ENCODE assay signal across 16 cellular contexts in the genomic region with DNA sequence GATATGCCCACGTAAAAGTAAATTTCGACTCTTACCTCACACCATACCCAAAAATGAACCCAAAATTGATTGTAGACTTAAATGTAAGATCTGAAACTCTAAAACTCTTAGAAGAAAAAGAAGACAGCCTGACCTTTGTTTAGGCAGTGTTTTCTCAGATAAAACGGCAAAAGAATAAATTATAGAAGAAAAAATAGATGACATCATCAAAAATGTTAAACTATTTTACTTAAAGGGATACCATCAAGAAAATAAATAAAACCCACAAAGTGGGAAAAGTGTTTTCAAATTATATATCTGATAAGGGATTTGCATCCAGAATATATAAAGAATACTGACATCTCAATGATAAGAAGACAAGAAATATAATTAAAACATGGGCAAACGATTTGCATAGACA.
DNase-seq lines count a peak whose midpoint lies in the region; ATAC-seq, FAIRE-seq and TF ChIP-seq lines count a peak whose summit lies in the region.
"Had no signal": no experiment of that assay in that cellular context is flagged by ENCODE, and none has a peak within 500 bp of the region (broad histone marks: within the 10 kb centered on the region; RNA-seq: fewer than 3 reads in every experiment).

No MANE protein-coding gene starts in this region.

- 1% methylated on average over 4 of the region's 4 CpGs for WGBS in HepG2 (ENCODE audit: low lambda C conversion rate)
- WGBS in right lobe of liver (ENCODE audit: insufficient coverage, low coverage, low lambda C conversion rate, missing lambda C conversion rate), result 49% methylated on average over 4 of the region's 4 CpGs

- no peaks in the 10 kb centered on the region for H3K27me3 ChIP-seq in HepG2 (ENCODE audit: control insufficient read depth in 1 of 2, insufficient read depth in 2 of 2, low read length in 2 of 2)
- H3K27me3 ChIP-seq in right lobe of liver, result no peaks in the 10 kb centered on the region
- peaks cover 17% of the 10 kb centered on the region for H3K27me3 ChIP-seq in OCI-LY3 (ENCODE audit: low read depth, low read length)
- H3K27me3 ChIP-seq in CD8-positive, alpha-beta memory T cell (ENCODE audit: insufficient read depth, low read length, poor library complexity, severe bottlenecking), result no peaks in the 10 kb centered on the region
- H3K27me3 ChIP-seq: BLaER1 treated with 17β-estradiol and CSF1 and Interleukin-3, amounts not matched to agents 10 nM and 100 nM had no signal

- no peaks in the 10 kb centered on the region for H4K20me1 ChIP-seq in HepG2 (ENCODE audit: insufficient read depth, low read length)
- no peaks in the 10 kb centered on the region for H4K20me1 ChIP-seq in OCI-LY3 (ENCODE audit: insufficient read depth, low read length)
- H4K20me1 ChIP-seq: BLaER1 treated with 17β-estradiol and CSF1 and Interleukin-3, amounts not matched to agents 10 nM and 100 nM had no signal

- peaks cover 3% of the 10 kb centered on the region for H3K9me3 Mint-ChIP-seq in activated CD4-positive, alpha-beta T cell treated with anti-CD3 and anti-CD28 coated beads, Interleukin-2, amount 10 ng/mL, durations not matched to agents 7 days and 5 days
- H3K9me3 Mint-ChIP-seq in CD8-positive, alpha-beta memory T cell, result peaks cover 0 to 28% (median 3%) of the 10 kb centered on the region in 5 donors
- H3K9me3 Mint-ChIP-seq: GM23338 had no signal

- H3K27ac ChIP-seq in HepG2 (ENCODE audit: extremely low read length, insufficient read depth, low read length) (no peak overlapping the region), right lobe of liver (no peak overlapping the region), OCI-LY3 (ENCODE audit: low read length) (no peak overlapping the region), kidney (ENCODE audit: low read depth in 2 of 2, low read length in 2 of 2) (no peak overlapping the region)
- H3K27ac ChIP-seq in CD8-positive, alpha-beta memory T cell (ENCODE audit: low read depth, low read length), result no peak overlapping the region
- H3K27ac ChIP-seq: BLaER1 treated with 17β-estradiol and CSF1 and Interleukin-3, amounts not matched to agents 10 nM and 100 nM had no signal

- H2AFZ ChIP-seq in HepG2 (ENCODE audit: low read length) (no peak overlapping the region), OCI-LY3 (ENCODE audit: low read depth, low read length) (no peak overlapping the region)
- H2AFZ ChIP-seq: GM23338 had no signal

- H3K27ac Mint-ChIP-seq in activated CD4-positive, alpha-beta T cell treated with anti-CD3 and anti-CD28 coated beads, Interleukin-2, amount 10 ng/mL, durations not matched to agents 7 days and 5 days, result no peak overlapping the region
- no peak overlapping the region for H3K27ac Mint-ChIP-seq in CD8-positive, alpha-beta memory T cell
- H3K27ac Mint-ChIP-seq: B cell; CD8-positive, alpha-beta T cell; GM23338 had no signal

- TF ChIP-seq CTCF in HepG2 (CRISPR knock-in tag; IDR thresholded peaks at IDR 0.05), result no peak
- TF ChIP-seq CTCF in right lobe of liver (IDR thresholded peaks at IDR 0.05), result no peak
- TF ChIP-seq CTCF in OCI-LY3 (IDR thresholded peaks at IDR 0.05; ENCODE audit: low read depth, low read length), result no peak
- TF ChIP-seq CTCF in kidney (IDR thresholded peaks at IDR 0.05; ENCODE audit: borderline replicate concordance, extremely low read depth, insufficient read depth), result no peak

- CTCF ChIA-PET in HepG2 (lab: Yijun Ruan, JAX; ENCODE audit: low intra/inter-chr PET ratio, low total read pairs), result no interaction called here
- CTCF ChIA-PET in activated CD4-positive, alpha-beta T cell treated with anti-CD3 and anti-CD28 coated beads, Interleukin-2, amount 10 ng/mL, durations not matched to agents 7 days and 5 days (lab: Charles Lee), result no interaction called here
- CTCF ChIA-PET in CD8-positive, alpha-beta memory T cell (lab: Charles Lee), result no interaction called here

- no peaks in the 10 kb centered on the region for H3K4me1 Mint-ChIP-seq in activated CD4-positive, alpha-beta T cell treated with anti-CD3 and anti-CD28 coated beads, Interleukin-2, amount 10 ng/mL, durations not matched to agents 7 days and 5 days
- H3K4me1 Mint-ChIP-seq in CD8-positive, alpha-beta memory T cell, result no peaks in the 10 kb centered on the region
- H3K4me1 Mint-ChIP-seq: B cell had no signal

- H3K36me3 Mint-ChIP-seq in activated CD4-positive, alpha-beta T cell treated with anti-CD3 and anti-CD28 coated beads, Interleukin-2, amount 10 ng/mL, durations not matched to agents 7 days and 5 days (ENCODE audit: low read depth), result no peaks in the 10 kb centered on the region
- H3K36me3 Mint-ChIP-seq in CD8-positive, alpha-beta memory T cell, result no peaks in the 10 kb centered on the region
- H3K36me3 Mint-ChIP-seq: CD8-positive, alpha-beta T cell had no signal

- H3K4me2 ChIP-seq in HepG2 (ENCODE audit: low read depth, low read length), result no peak overlapping the region
- H3K4me2 ChIP-seq in OCI-LY3 (ENCODE audit: low read length), result peak overlapping the region; percentile 16; the same call in 1 of the 2 replicates
- H3K4me2 ChIP-seq: BLaER1 treated with 17β-estradiol and CSF1 and Interleukin-3, amounts not matched to agents 10 nM and 100 nM; GM23338 had no signal

- in situ Hi-C loops in HepG2 (cut with HindIII; ENCODE audit: extremely low pct_ligation_motif_present, low pct_unique_long_range_greater_than_20kb), result no loop called here

- H3K36me3 ChIP-seq in HepG2 (replicated peaks in 1 of 2; ENCODE audit: control insufficient read depth in 1 of 2, insufficient read depth in 2 of 2, low read length in 2 of 2) (no peaks in the 10 kb centered on the region), right lobe of liver (no peaks in the 10 kb centered on the region), OCI-LY3 (replicated peaks; ENCODE audit: low read depth, low read length) (no peaks in the 10 kb centered on the region), kidney (ENCODE audit: control insufficient read depth in 1 of 2, insufficient read depth in 2 of 2, low read length in 2 of 2) (no peaks in the 10 kb centered on the region)
- H3K36me3 ChIP-seq in CD8-positive, alpha-beta memory T cell (ENCODE audit: insufficient read depth, low read length), result no peaks in the 10 kb centered on the region
- H3K36me3 ChIP-seq: BLaER1 treated with 17β-estradiol and CSF1 and Interleukin-3, amounts not matched to agents 10 nM and 100 nM had no signal

- ATAC-seq in HepG2, result no peak
- ATAC-seq in right lobe of liver, result no peak
- ATAC-seq in HG03097 (IDR thresholded peaks at IDR 0.05; ENCODE audit: low FRiP score, unreplicated experiment), result no peak
- ATAC-seq: CD8-positive, alpha-beta T cell; GM23338 had no signal

- no peak for TF ChIP-seq EP300 in HepG2 (IDR thresholded peaks at IDR 0.05; ENCODE audit: low read depth in 2 of 2, low read length in 2 of 2)
- no peak for TF ChIP-seq EP300 in HepG2 (CRISPR knock-in tag; IDR thresholded peaks at IDR 0.05; ENCODE audit: borderline replicate concordance)

- DNase-seq in HepG2 (ENCODE audit: low spot score), result no peak
- DNase-seq in right lobe of liver, result no peak
- DNase-seq in kidney, result no peak
- DNase-seq in activated CD4-positive, alpha-beta T cell treated with anti-CD3 and anti-CD28 coated beads, Interleukin-2, amount 10 ng/mL, durations not matched to agents 7 days and 5 days, result no peak
- DNase-seq in CD8-positive, alpha-beta memory T cell, result no peak
- DNase-seq: 8988T; CD8-positive, alpha-beta T cell; COR-L47 had no signal

- H3K4me3 ChIP-seq in HepG2 (replicated peaks in 1 of 3; ENCODE audit: insufficient read depth in 1 of 3, low read depth in 2 of 3, low read length in 3 of 3) (no peak overlapping the region), right lobe of liver (no peak overlapping the region), OCI-LY3 (ENCODE audit: low read length) (no peak overlapping the region), kidney (ENCODE audit: low read length in 2 of 2) (no peak overlapping the region)
- no peak overlapping the region for H3K4me3 ChIP-seq in CD8-positive, alpha-beta memory T cell (ENCODE audit: low read length)
- H3K4me3 ChIP-seq: BLaER1 treated with 17β-estradiol and CSF1 and Interleukin-3, amounts not matched to agents 10 nM and 100 nM; GM23338 had no signal

- BruUV-seq in HepG2 (replicated peaks; lab: Mats Ljungman, UMichigan), result no TSS peak

- no peak overlapping the region for H3K4me3 Mint-ChIP-seq in activated CD4-positive, alpha-beta T cell treated with anti-CD3 and anti-CD28 coated beads, Interleukin-2, amount 10 ng/mL, durations not matched to agents 7 days and 5 days
- no peak overlapping the region for H3K4me3 Mint-ChIP-seq in CD8-positive, alpha-beta memory T cell
- H3K4me3 Mint-ChIP-seq: B cell; CD8-positive, alpha-beta T cell; GM23338 had no signal

- FAIRE-seq in HepG2 (lab: Jason Lieb, UNC) (no peak), kidney (lab: Jason Lieb, UNC) (peak; percentile 17)
- FAIRE-seq: G401.6, GM12891, GM19239 had no signal

- no peaks in the 10 kb centered on the region for H3K4me1 ChIP-seq in HepG2 (ENCODE audit: insufficient read depth, low read length)
- no peaks in the 10 kb centered on the region for H3K4me1 ChIP-seq in right lobe of liver
- peaks cover 20% of the 10 kb centered on the region for H3K4me1 ChIP-seq in OCI-LY3 (ENCODE audit: low read length)
- no peaks in the 10 kb centered on the region for H3K4me1 ChIP-seq in kidney (ENCODE audit: control insufficient read depth in 1 of 2, insufficient read depth in 1 of 2, low read depth in 1 of 2, low read length in 2 of 2)
- no peaks in the 10 kb centered on the region for H3K4me1 ChIP-seq in CD8-positive, alpha-beta memory T cell (ENCODE audit: insufficient read depth, low read length)

- no peaks in the 10 kb centered on the region for H3K9me3 ChIP-seq in HepG2 (ENCODE audit: low read length)
- H3K9me3 ChIP-seq in right lobe of liver, result no peaks in the 10 kb centered on the region
- peaks cover 3% of the 10 kb centered on the region; the same call in 1 of the 2 replicates for H3K9me3 ChIP-seq in OCI-LY3 (ENCODE audit: insufficient read depth, low read length)
- H3K9me3 ChIP-seq in kidney (ENCODE audit: control insufficient read depth in 1 of 2, low read length in 2 of 2), result no peaks in the 10 kb centered on the region
- H3K9me3 ChIP-seq in CD8-positive, alpha-beta memory T cell (ENCODE audit: low read length), result no peaks in the 10 kb centered on the region
- H3K9me3 ChIP-seq: BLaER1 treated with 17β-estradiol and CSF1 and Interleukin-3, amounts not matched to agents 10 nM and 100 nM had no signal

- no peaks in the 10 kb centered on the region for H3K27me3 Mint-ChIP-seq in activated CD4-positive, alpha-beta T cell treated with anti-CD3 and anti-CD28 coated beads, Interleukin-2, amount 10 ng/mL, durations not matched to agents 7 days and 5 days
- no peaks in the 10 kb centered on the region for H3K27me3 Mint-ChIP-seq in CD8-positive, alpha-beta memory T cell
- H3K27me3 Mint-ChIP-seq: B cell had no signal

- H3K79me2 ChIP-seq in HepG2 (ENCODE audit: insufficient read depth, low read length), result no peaks in the 10 kb centered on the region
- H3K79me2 ChIP-seq in OCI-LY3 (ENCODE audit: low read length), result no peaks in the 10 kb centered on the region

- intact Hi-C loops in HepG2 (cut with micrococcal nuclease; ENCODE audit: unreplicated experiment) (no loop called here), right lobe of liver (cut with DNase I) (no loop called here), kidney (cut with DNase I) (no loop called here)

- no peak for TF ChIP-seq RAD21 in HepG2 (CRISPR knock-in tag; IDR thresholded peaks at IDR 0.05)

- TF ChIP-seq POLR2A in HepG2 (IDR thresholded peaks at IDR 0.05; ENCODE audit: insufficient read depth in 1 of 2, low read depth in 2 of 2, low read length in 2 of 2), result no peak
- no peak for TF ChIP-seq POLR2A in right lobe of liver (IDR thresholded peaks at IDR 0.05)

- POLR2A ChIA-PET in HepG2 (lab: Yijun Ruan, JAX), result no interaction called here
- POLR2A ChIA-PET in activated CD4-positive, alpha-beta T cell treated with anti-CD3 and anti-CD28 coated beads, Interleukin-2, amount 10 ng/mL, durations not matched to agents 7 days and 5 days (lab: Charles Lee), result no interaction called here
- POLR2A ChIA-PET in CD8-positive, alpha-beta memory T cell (lab: Charles Lee), result no interaction called here

- H3K9ac ChIP-seq in HepG2 (ENCODE audit: insufficient read depth, low read depth, low read length) (no peak overlapping the region), OCI-LY3 (ENCODE audit: low read length) (no peak overlapping the region), kidney (ENCODE audit: low read length in 2 of 2) (no peak overlapping the region)
- H3K9ac ChIP-seq: BLaER1 treated with 17β-estradiol and CSF1 and Interleukin-3, amounts not matched to agents 10 nM and 100 nM had no signal
